15 cellular contexts compared by ENCODE assay signal in the genomic region with DNA sequence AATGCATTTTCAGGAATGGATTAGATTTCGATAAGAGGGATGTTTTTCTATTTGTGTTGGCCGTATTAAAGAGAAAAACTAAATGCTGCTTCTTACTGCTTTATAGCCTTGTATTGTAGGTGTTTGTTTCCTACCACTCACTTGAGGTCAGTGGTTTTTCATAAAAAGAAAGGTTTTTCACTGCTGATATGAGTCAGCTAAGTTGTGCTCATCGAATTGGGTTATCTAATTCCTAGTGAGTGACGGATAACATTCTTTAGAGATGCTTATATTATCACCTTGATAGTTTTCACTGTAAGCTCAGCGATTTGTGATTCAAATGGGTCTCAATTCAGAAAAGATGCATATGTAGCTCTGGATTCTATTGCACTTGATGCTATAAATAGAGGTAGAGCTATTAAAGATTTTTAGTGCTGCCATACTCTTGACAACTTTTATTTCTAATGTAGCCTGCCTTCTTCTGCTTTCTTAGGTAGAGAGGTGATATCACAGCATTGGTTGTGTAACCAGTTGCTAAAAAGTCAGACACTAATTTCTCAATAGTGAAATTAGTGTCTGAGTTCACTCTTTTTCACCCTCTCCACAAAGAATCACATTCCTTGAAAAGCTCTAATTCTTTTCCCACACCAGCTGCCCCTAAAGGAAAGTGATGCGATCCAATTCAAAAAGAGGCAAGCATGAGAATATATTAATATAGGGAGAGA.
DNase-seq lines count a peak whose midpoint lies in the region; ATAC-seq and TF ChIP-seq lines count a peak whose summit lies in the region.
"Had no signal": no experiment of that assay in that cellular context is flagged by ENCODE, and none has a peak within 500 bp of the region (broad histone marks: within the 10 kb centered on the region; RNA-seq: fewer than 3 reads in every experiment).

No MANE protein-coding gene starts in this region.

- TF ChIP-seq POLR2A in tibial nerve (IDR thresholded peaks at IDR 0.05) (no peak), vagina (IDR thresholded peaks at IDR 0.05) (no peak)

- no peak for TF ChIP-seq CTCF in RWPE1 (conservative IDR thresholded peaks at IDR 0.05; ENCODE audit: low read depth)
- TF ChIP-seq CTCF in tibial nerve (IDR thresholded peaks at IDR 0.05), result no peak
- no peak for TF ChIP-seq CTCF in vagina (IDR thresholded peaks at IDR 0.05)

- H3K36me3 ChIP-seq in tibial nerve, result no peaks in the 10 kb centered on the region
- no peaks in the 10 kb centered on the region for H3K36me3 ChIP-seq in vagina
- H3K36me3 ChIP-seq: BLaER1, neural progenitor cell had no signal

- no peak overlapping the region for H3K27ac ChIP-seq in RWPE1
- no peak overlapping the region for H3K27ac ChIP-seq in tibial nerve
- H3K27ac ChIP-seq in vagina, result no peak overlapping the region
- H3K27ac ChIP-seq: BLaER1, heart right ventricle, neural progenitor cell had no signal

- H3K4me3 ChIP-seq in tibial nerve (no peak overlapping the region), vagina (no peak overlapping the region)
- H3K4me3 ChIP-seq: BLaER1, heart right ventricle, neural progenitor cell had no signal

- DNase-seq in RWPE1 (ENCODE audit: low spot score), result peak; percentile 56
- DNase-seq in kidney glomerular epithelial cell (lab: John Stamatoyannopoulos, UW), result peak; percentile 40
- no peak for DNase-seq in anterior cingulate cortex (lab: John Stamatoyannopoulos, UW)
- no peak for DNase-seq in AG20443 (ENCODE audit: low spot score)
- DNase-seq in tibial nerve (ENCODE audit: low spot score in 2 of 2), result no peak
- no peak for DNase-seq in vagina (ENCODE audit: extremely low spot score in 2 of 2)
- DNase-seq: activated naive CD4-positive, alpha-beta T cell; GDM1; heart right ventricle; NCI-H1436; NCI-H524 treated with DMSO at 0.1 percent for 48 hours had no signal

- ATAC-seq in GM18520 (IDR thresholded peaks at IDR 0.05; ENCODE audit: unreplicated experiment) (peak; percentile 67), HG03196 (IDR thresholded peaks at IDR 0.05; ENCODE audit: unreplicated experiment) (peak; percentile 51)
- ATAC-seq: heart right ventricle had no signal

- H3K9me3 ChIP-seq in tibial nerve, result no peaks in the 10 kb centered on the region
- no peaks in the 10 kb centered on the region for H3K9me3 ChIP-seq in vagina

- H3K27me3 ChIP-seq in tibial nerve (no peaks in the 10 kb centered on the region), vagina (no peaks in the 10 kb centered on the region)
- H3K27me3 ChIP-seq: BLaER1, heart right ventricle, neural progenitor cell had no signal

- CTCF ChIA-PET in RWPE1 (lab: Yijun Ruan, JAX), result interaction anchor here (0.8 kb wide), 1 partner anchor 13 kb away, joined by 3 read pairs; no protein-coding TSS in a partner anchor

- H3K4me1 ChIP-seq in tibial nerve (peaks cover 0 to 33% (median 0%) of the 10 kb centered on the region in 4 donors), vagina (no peaks in the 10 kb centered on the region)
- H3K4me1 ChIP-seq: BLaER1 had no signal

- POLR2A ChIA-PET in RWPE1 (lab: Yijun Ruan, JAX; ENCODE audit: low non-redundant PET), result no interaction called here

- TF ChIP-seq EP300 in tibial nerve (IDR thresholded peaks at IDR 0.05), result no peak

- intact Hi-C loops in vagina (cut with DNase I), result no loop called here

- WGBS in tibial nerve, 2 donors, result 84 to 89% methylated on average over 6 of the region's 6 CpGs

Comparison
In these comparisons a context has a peak if more than half of its experiments do, and no peak if none do; other contexts are left out.
1. DNase-seq: peak in RWPE1 (single experiment) and kidney glomerular epithelial cell (single experiment); none in anterior cingulate cortex (0 of 58), AG20443 (single experiment), tibial nerve (0 of 2) and vagina (0 of 2).